In genomic region chr14:102902086-102902485, GRCh38 we compare ENCODE assay signal across 10 cellular contexts. TPM values are rescaled to one million over a fixed set of nuclear protein-coding genes. Genes with fewer than 3 reads are reported as not detected.
DNase-seq lines count a peak whose midpoint lies in the region; ATAC-seq and TF ChIP-seq lines count a peak whose summit lies in the region.
"Had no signal": no experiment of that assay in that cellular context is flagged by ENCODE, and none has a peak within 500 bp of the region (broad histone marks: within the 10 kb centered on the region; RNA-seq: fewer than 3 reads in every experiment).

No MANE protein-coding gene starts in this region.

- ATAC-seq in HG02642 (IDR thresholded peaks at IDR 0.05; ENCODE audit: poor library complexity, unreplicated experiment) (peak; percentile 17), activated B cell treated with CpG ODN at 0.5 μM for 24 hours (ENCODE audit: low read depth) (peak; percentile 5)
- ATAC-seq: activated T-cell treated with anti-CD3 and anti-CD28 coated beads, Interleukin-2, amount 50 U/mL, for 4 hours had no signal

- TF ChIP-seq CTCF in activated B cell treated with CpG ODN at 0.5 μM for 24 hours (IDR thresholded peaks at IDR 0.05) = no peak

- no peaks in the 10 kb centered on the region; a peak in 1 of 22 replicates for H3K9me3 ChIP-seq in BLaER1 treated with 17β-estradiol and CSF1 and Interleukin-3, amounts not matched to agents 10 nM and 100 nM (replicated peaks in 1 of 11)

- H3K4me1 Mint-ChIP-seq in activated B cell treated with CpG ODN at 0.5 μM for 24 hours = peaks cover 69% of the 10 kb centered on the region

- DNase-seq in activated B cell treated with CpG ODN at 0.5 μM for 24 hours = no peak
- DNase-seq in NCI-H524 (lab: John Stamatoyannopoulos, UW) = no peak
- DNase-seq in NCI-H748 treated with DMSO at 0.1 percent for 48 hours (lab: John Stamatoyannopoulos, UW) = no peak
- DNase-seq in islet precursor cell = no peak
- no peak for DNase-seq in T-helper 2 cell
- DNase-seq: activated T-cell treated with anti-CD3 and anti-CD28 coated beads, Interleukin-2, amount 50 U/mL, for 4 hours had no signal

- no peaks in the 10 kb centered on the region for H3K27me3 ChIP-seq in BLaER1 treated with 17β-estradiol and CSF1 and Interleukin-3, amounts not matched to agents 10 nM and 100 nM

- CTCF ChIA-PET in activated B cell treated with CpG ODN at 0.5 μM for 24 hours (lab: Charles Lee) = interaction anchor here (2.5 to 2.6 kb wide), 2 partner anchors 15 to 208 kb away, joined by 6 to 13 read pairs; no protein-coding TSS in a partner anchor

- peaks cover 73% of the 10 kb centered on the region for H3K36me3 Mint-ChIP-seq in activated B cell treated with CpG ODN at 0.5 μM for 24 hours (ENCODE audit: low read depth)

- peak overlapping the region in 9 of 11 experiments; percentile 19 to 67 (median 52); a peak in 14 of 22 replicates for H3K4me2 ChIP-seq in BLaER1 treated with 17β-estradiol and CSF1 and Interleukin-3, amounts not matched to agents 10 nM and 100 nM

- H3K27ac Mint-ChIP-seq in activated B cell treated with CpG ODN at 0.5 μM for 24 hours = peak overlapping the region; percentile 94

- intact Hi-C loops in activated B cell treated with CpG ODN at 0.5 μM for 24 hours (cut with micrococcal nuclease) = loop anchor here (5.0 kb wide), 3 partner anchors 95 to 140 kb away; partner anchors contain the start of gene TRAF3

- peak; percentile 13 for TF ChIP-seq POLR2A in GM18951 (IDR thresholded peaks at IDR 0.05; ENCODE audit: extremely low read depth, insufficient read depth, insufficient read length)

- POLR2A ChIA-PET in activated B cell treated with CpG ODN at 0.5 μM for 24 hours (lab: Charles Lee) = interaction anchor here (0.9 to 2.3 kb wide), 10 partner anchors 11 to 205 kb away, joined by 3 to 14 read pairs (median 4); no protein-coding TSS in a partner anchor

- peaks cover 10 to 44% (median 39%) of the 10 kb centered on the region in 10 experiments for H3K4me1 ChIP-seq in BLaER1 treated with 17β-estradiol and CSF1 and Interleukin-3, amounts not matched to agents 10 nM and 100 nM

- no peaks in the 10 kb centered on the region for H3K27me3 Mint-ChIP-seq in activated B cell treated with CpG ODN at 0.5 μM for 24 hours

- no peak overlapping the region for H3K4me3 ChIP-seq in BLaER1 treated with 17β-estradiol and CSF1 and Interleukin-3, amounts not matched to agents 10 nM and 100 nM

- H4K20me1 ChIP-seq in BLaER1 treated with 17β-estradiol and CSF1 and Interleukin-3, amounts not matched to agents 10 nM and 100 nM = peaks cover 11 to 76% (median 30%) of the 10 kb centered on the region in 11 experiments; a peak in 19 of 22 replicates

- H3K27ac ChIP-seq in BLaER1 treated with 17β-estradiol and CSF1 and Interleukin-3, amounts not matched to agents 10 nM and 100 nM = no peak overlapping the region

- H3K9me3 Mint-ChIP-seq in activated B cell treated with CpG ODN at 0.5 μM for 24 hours = no peaks in the 10 kb centered on the region
- H3K9me3 Mint-ChIP-seq: activated T-cell treated with anti-CD3 and anti-CD28 coated beads, Interleukin-2, amount 50 U/mL, for 4 hours had no signal

- peak overlapping the region; percentile 75 for H3K4me3 Mint-ChIP-seq in activated B cell treated with CpG ODN at 0.5 μM for 24 hours
- H3K4me3 Mint-ChIP-seq: activated T-cell treated with anti-CD3 and anti-CD28 coated beads, Interleukin-2, amount 50 U/mL, for 4 hours had no signal

- in situ Hi-C loops in GM18951 (cut with MboI; ENCODE audit: low sequenced_read_pairs, unreplicated experiment) = no loop called here

- peaks cover 43 to 95% (median 74%) of the 10 kb centered on the region in 11 experiments for H3K36me3 ChIP-seq in BLaER1 treated with 17β-estradiol and CSF1 and Interleukin-3, amounts not matched to agents 10 nM and 100 nM

- peak overlapping the region in 4 of 11 experiments; percentile 9 to 50 (median 24); a peak in 6 of 22 replicates for H3K9ac ChIP-seq in BLaER1 treated with 17β-estradiol and CSF1 and Interleukin-3, amounts not matched to agents 10 nM and 100 nM

RNA-seq across cellular contexts. Expression of gene AMN, which starts 20.4 kb away (rescaled TPM):
- 4.4 and 5.3 TPM in 2 replicates for total RNA-seq in activated B cell treated with CpG ODN at 0.5 μM for 24 hours
- total RNA-seq: H4 had no signal
